In the genomic region with DNA sequence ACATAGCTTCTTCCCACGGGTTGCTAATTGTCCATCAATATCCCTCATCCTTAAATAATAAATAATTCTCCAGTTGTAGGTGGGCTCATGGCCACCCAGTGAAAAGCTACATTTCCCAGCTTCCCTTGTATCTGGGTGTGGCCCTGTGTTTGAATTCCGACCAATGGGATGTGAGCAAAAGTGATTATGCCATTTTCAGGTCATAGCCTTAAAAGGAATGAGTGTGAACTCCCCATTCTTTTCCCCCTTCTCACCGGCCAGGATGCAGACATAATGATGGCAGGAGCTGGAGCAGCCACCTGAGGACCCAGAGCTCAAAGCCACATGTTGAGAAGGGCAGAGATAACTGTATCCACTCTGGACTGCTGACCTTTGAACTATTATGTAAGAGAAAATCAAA, we compare ENCODE assay signal across 1 cellular context.
TF ChIP-seq lines count a peak whose summit lies in the region.

No MANE protein-coding gene starts in this region.

TF ChIP-seq in GM12878, 131 proteins besides CTCF, POLR2A, EP300 and RAD21:
- TF ChIP-seq, protein P1, sequence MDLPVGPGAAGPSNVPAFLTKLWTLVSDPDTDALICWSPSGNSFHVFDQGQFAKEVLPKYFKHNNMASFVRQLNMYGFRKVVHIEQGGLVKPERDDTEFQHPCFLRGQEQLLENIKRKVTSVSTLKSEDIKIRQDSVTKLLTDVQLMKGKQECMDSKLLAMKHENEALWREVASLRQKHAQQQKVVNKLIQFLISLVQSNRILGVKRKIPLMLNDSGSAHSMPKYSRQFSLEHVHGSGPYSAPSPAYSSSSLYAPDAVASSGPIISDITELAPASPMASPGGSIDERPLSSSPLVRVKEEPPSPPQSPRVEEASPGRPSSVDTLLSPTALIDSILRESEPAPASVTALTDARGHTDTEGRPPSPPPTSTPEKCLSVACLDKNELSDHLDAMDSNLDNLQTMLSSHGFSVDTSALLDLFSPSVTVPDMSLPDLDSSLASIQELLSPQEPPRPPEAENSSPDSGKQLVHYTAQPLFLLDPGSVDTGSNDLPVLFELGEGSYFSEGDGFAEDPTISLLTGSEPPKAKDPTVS (IDR thresholded peaks at IDR 0.05; ENCODE audit: low read depth, low read length) = no peak
- TF ChIP-seq, protein P2, sequence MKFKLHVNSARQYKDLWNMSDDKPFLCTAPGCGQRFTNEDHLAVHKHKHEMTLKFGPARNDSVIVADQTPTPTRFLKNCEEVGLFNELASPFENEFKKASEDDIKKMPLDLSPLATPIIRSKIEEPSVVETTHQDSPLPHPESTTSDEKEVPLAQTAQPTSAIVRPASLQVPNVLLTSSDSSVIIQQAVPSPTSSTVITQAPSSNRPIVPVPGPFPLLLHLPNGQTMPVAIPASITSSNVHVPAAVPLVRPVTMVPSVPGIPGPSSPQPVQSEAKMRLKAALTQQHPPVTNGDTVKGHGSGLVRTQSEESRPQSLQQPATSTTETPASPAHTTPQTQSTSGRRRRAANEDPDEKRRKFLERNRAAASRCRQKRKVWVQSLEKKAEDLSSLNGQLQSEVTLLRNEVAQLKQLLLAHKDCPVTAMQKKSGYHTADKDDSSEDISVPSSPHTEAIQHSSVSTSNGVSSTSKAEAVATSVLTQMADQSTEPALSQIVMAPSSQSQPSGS (IDR thresholded peaks at IDR 0.05; ENCODE audit: low read length) = no peak
- peak; percentile 33; the same call in 1 of the 2 replicates for TF ChIP-seq NR2C1 (IDR thresholded peaks at IDR 0.05)
